In the genomic region with DNA sequence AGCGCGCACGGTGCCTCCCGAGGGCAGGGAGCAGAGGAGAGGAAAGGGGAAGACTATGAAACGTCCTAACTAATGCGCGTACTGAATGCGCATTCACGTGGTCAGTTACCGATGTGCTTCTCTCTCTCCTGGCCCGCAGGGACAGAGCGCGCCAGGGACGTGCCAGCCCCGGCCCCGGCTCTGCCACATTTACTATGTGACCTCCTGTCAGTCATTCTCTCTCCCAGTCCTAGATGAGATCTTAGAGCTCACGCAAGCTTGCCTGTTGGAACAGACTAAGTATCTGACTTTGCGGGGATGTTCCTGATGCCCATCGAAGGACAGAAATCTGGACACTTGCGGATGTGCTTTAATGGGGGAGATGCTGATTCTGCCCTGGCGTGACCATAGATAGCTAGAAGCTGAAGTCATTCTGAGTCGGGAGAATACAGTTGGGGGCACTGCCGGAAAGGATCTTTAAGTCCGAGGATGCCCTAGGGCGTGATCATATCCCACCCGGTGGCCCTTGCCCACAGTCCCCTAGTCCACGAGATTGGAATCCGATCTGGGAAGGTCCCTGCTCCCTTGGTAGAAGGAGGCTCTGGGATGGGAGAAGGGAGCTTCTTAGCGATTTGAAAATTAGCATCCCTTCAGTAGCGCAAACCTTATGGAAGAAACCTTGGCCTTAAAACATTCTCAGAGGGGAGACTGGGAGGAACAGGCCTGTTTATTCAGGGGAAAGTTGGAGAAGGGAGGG, we compare ENCODE assay signal across 11 cellular contexts. TPM values are rescaled to one million over a fixed set of nuclear protein-coding genes. Genes with fewer than 3 reads are reported as not detected.
A peak's percentile ranks its signal among the peaks of the same experiment; 100 is the strongest.
DNase-seq lines count a peak whose midpoint lies in the region; ATAC-seq and TF ChIP-seq lines count a peak whose summit lies in the region.
"Had no signal": no experiment of that assay in that cellular context is flagged by ENCODE, and none has a peak within 500 bp of the region (broad histone marks: within the 10 kb centered on the region; RNA-seq: fewer than 3 reads in every experiment).

No MANE protein-coding gene starts in this region.

- H3K27ac ChIP-seq in hepatocyte (no peak overlapping the region), skeletal muscle tissue (ENCODE audit: low read depth, low read length) (no peak overlapping the region), psoas muscle (no peak overlapping the region)

- DNase-seq in NT2/D1 (ENCODE audit: low read depth, low spot score): no peak
- DNase-seq in hepatocyte (ENCODE audit: low spot score): no peak
- no peak for DNase-seq in psoas muscle
- DNase-seq in C1 segment of cervical spinal cord (lab: John Stamatoyannopoulos, UW): no peak
- DNase-seq: head of caudate nucleus, NCI-H187 treated with DMSO at 0.1 percent for 48 hours had no signal

- ATAC-seq in HG03460 (IDR thresholded peaks at IDR 0.05; ENCODE audit: unreplicated experiment) (no peak), psoas muscle (no peak), GM21423 (IDR thresholded peaks at IDR 0.05; ENCODE audit: unreplicated experiment) (no peak)

- H3K9ac ChIP-seq in NT2/D1 (ENCODE audit: insufficient read length, low read depth) (peak overlapping the region; percentile 10), skeletal muscle tissue (ENCODE audit: low read depth in 1 of 3, low read length in 3 of 3) (peak overlapping the region in 1 of 3 donors; percentile 50)

- no peaks in the 10 kb centered on the region for H3K9me3 ChIP-seq in NT2/D1 (ENCODE audit: insufficient read depth, low read length)
- H3K9me3 ChIP-seq in hepatocyte (ENCODE audit: low read depth): no peaks in the 10 kb centered on the region
- H3K9me3 ChIP-seq in skeletal muscle tissue (ENCODE audit: control insufficient read depth in 3 of 3, low read length in 3 of 3): no peaks in the 10 kb centered on the region
- H3K9me3 ChIP-seq in psoas muscle: no peaks in the 10 kb centered on the region

- intact Hi-C loops in psoas muscle (cut with DNase I): loop anchor here (2.0 to 10.0 kb wide), 5 partner anchors 301 to 1031 kb away; no protein-coding TSS in a partner anchor

- peak overlapping the region; percentile 77 for H3K4me2 ChIP-seq in hepatocyte

- H3K36me3 ChIP-seq in NT2/D1 (ENCODE audit: insufficient read depth, insufficient read length, low read length) (no peaks in the 10 kb centered on the region), hepatocyte (replicated peaks; ENCODE audit: insufficient read depth, low read depth) (no peaks in the 10 kb centered on the region), skeletal muscle tissue (ENCODE audit: control insufficient read depth in 3 of 3, insufficient read depth in 3 of 3, low read length in 3 of 3) (no peaks in the 10 kb centered on the region), psoas muscle (ENCODE audit: insufficient read depth in 1 of 2, low read depth in 1 of 2) (no peaks in the 10 kb centered on the region)

- H3K4me3 ChIP-seq in GM12875 (ENCODE audit: low read depth, low read length) (peak overlapping the region; percentile 3), NT2/D1 (ENCODE audit: insufficient read length, low read depth) (peak overlapping the region; percentile 47), hepatocyte (no peak overlapping the region), skeletal muscle tissue (ENCODE audit: low read length in 3 of 3) (peak overlapping the region in 2 of 3 donors; percentile 13 to 32), psoas muscle (no peak overlapping the region)

- TF ChIP-seq CTCF in GM12875 (IDR thresholded peaks at IDR 0.05; ENCODE audit: borderline replicate concordance, insufficient read depth, low read depth, low read length): no peak
- no peak for TF ChIP-seq CTCF in hepatocyte (IDR thresholded peaks at IDR 0.05; ENCODE audit: poor library complexity)
- TF ChIP-seq CTCF in psoas muscle (IDR thresholded peaks at IDR 0.05): no peak

- 18% methylated on average over 29 of the region's 30 CpGs for WGBS in hepatocyte (ENCODE audit: low lambda C conversion rate, missing lambda C conversion rate)
- WGBS in psoas muscle, 3 donors: 15 to 42% (median 22%) methylated on average over 26 to 30 of the region's 30 CpGs

- no peaks in the 10 kb centered on the region for H3K9me2 ChIP-seq in hepatocyte (replicated peaks; ENCODE audit: insufficient read depth)

- H3K27me3 ChIP-seq in NT2/D1 (ENCODE audit: insufficient read depth, insufficient read length) (peaks cover 61% of the 10 kb centered on the region), hepatocyte (peaks cover 90% of the 10 kb centered on the region), skeletal muscle tissue (ENCODE audit: control insufficient read depth in 3 of 3, insufficient read depth in 3 of 3, low read length in 3 of 3) (peaks cover 51 to 67% (median 64%) of the 10 kb centered on the region in 3 donors), psoas muscle (ENCODE audit: insufficient read depth in 3 of 3, low read length in 2 of 3) (peaks cover 6 to 85% (median 11%) of the 10 kb centered on the region in 3 donors)

- H3K4me1 ChIP-seq in NT2/D1 (ENCODE audit: insufficient read depth, insufficient read length): no peaks in the 10 kb centered on the region
- H3K4me1 ChIP-seq in hepatocyte (ENCODE audit: insufficient read depth): peaks cover 13% of the 10 kb centered on the region
- peaks cover 31 to 40% (median 32%) of the 10 kb centered on the region in 3 donors for H3K4me1 ChIP-seq in skeletal muscle tissue (ENCODE audit: control insufficient read depth in 3 of 3, insufficient read depth in 3 of 3, low read length in 3 of 3)
- H3K4me1 ChIP-seq in psoas muscle: no peaks in the 10 kb centered on the region

- H3K79me2 ChIP-seq in hepatocyte: no peaks in the 10 kb centered on the region

- H4K20me1 ChIP-seq in hepatocyte (ENCODE audit: insufficient read depth, poor library complexity, severe bottlenecking): no peaks in the 10 kb centered on the region

- no peak overlapping the region for H2AFZ ChIP-seq in hepatocyte

RNA-seq across cellular contexts. Expression of a gene that starts 5.8 kb away (rescaled TPM):
- 6.5 and 12.1 TPM in 2 replicates for total RNA-seq in hepatocyte
- 7.8 and 9.4 TPM in 2 replicates for polyA plus RNA-seq in hepatocyte
- total RNA-seq in skeletal muscle tissue: 18.8 TPM
- 10 to 100 TPM in 1 of 4 donors, 1 to 10 TPM in 3; 4.5 to 13.2 (median 6.0) TPM for total RNA-seq in psoas muscle
- 1 to 10 TPM; 1.8 to 2.5 (median 2.4) TPM for polyA plus RNA-seq in psoas muscle
- total RNA-seq: G401 had no signal

Comparison
In these comparisons a context has a peak if more than half of its experiments do, and no peak if none do; other contexts are left out.
1. H3K4me3 ChIP-seq: peak in GM12875 (single experiment), NT2/D1 (single experiment) and skeletal muscle tissue (2 of 3); none in hepatocyte (single experiment) and psoas muscle (single experiment).